ENCODE assay signal across 8 cellular contexts in the genomic region with DNA sequence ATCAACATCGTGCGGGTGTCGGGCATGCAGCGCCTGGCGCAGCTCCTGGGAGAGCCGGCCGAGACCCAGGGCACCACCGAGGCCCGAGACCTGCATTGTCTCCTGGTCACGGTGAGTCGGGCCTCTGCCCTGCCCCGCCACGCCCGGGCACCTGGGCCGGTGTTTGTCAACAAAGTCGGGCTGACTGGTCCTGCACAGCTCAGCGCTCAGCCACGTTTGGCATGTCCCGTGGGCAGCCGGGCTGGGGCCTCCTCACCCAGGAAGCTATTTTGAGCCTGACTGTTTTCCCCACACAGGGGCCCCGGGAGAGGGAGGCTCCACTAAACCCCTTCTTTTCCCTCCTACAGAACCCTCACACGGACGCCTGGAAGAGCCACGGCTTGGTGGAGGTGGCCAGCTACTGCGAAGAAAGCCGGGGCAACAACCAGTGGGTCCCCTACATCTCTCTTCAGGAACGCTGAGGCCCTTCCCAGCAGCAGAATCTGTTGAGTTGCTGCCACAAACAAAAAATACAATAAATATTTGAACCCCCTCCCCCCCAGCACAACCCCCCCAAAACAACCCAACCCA. TPM values are rescaled to one million over a fixed set of nuclear protein-coding genes. Genes with fewer than 3 reads are reported as not detected.
DNase-seq lines count a peak whose midpoint lies in the region; ATAC-seq and TF ChIP-seq lines count a peak whose summit lies in the region.

No MANE protein-coding gene starts in this region.

- no peak for TF ChIP-seq POLR2A in testis (IDR thresholded peaks at IDR 0.05)

- H3K9me3 ChIP-seq in RWPE2 (ENCODE audit: severe bottlenecking) (no peaks in the 10 kb centered on the region), lower lobe of right lung (no peaks in the 10 kb centered on the region), testis (no peaks in the 10 kb centered on the region)

- TF ChIP-seq CTCF in RWPE2 (IDR thresholded peaks at IDR 0.05; ENCODE audit: poor library complexity, severe bottlenecking) (no peak), coronary artery (IDR thresholded peaks at IDR 0.05) (no peak), lower lobe of right lung (IDR thresholded peaks at IDR 0.05) (no peak), testis (IDR thresholded peaks at IDR 0.05) (no peak)

- ATAC-seq in RWPE2 (ENCODE audit: low read depth) (peak; percentile 43), lower lobe of right lung (peak in 1 of 2 donors; percentile 1)

- H3K27me3 ChIP-seq in RWPE2 (ENCODE audit: insufficient read depth, poor library complexity, severe bottlenecking), result no peaks in the 10 kb centered on the region
- no peaks in the 10 kb centered on the region for H3K27me3 ChIP-seq in lower lobe of right lung (ENCODE audit: low read depth)
- no peaks in the 10 kb centered on the region for H3K27me3 ChIP-seq in testis

- intact Hi-C loops in lower lobe of right lung (cut with DNase I), result loop anchor here (10.0 kb wide), 1 partner anchor 138 kb away; no protein-coding TSS in a partner anchor
- intact Hi-C loops in testis (cut with DNase I; ENCODE audit: low total_unique reads), result loop anchor here (2.0 to 10.0 kb wide), 3 partner anchors 65 to 138 kb away; no protein-coding TSS in a partner anchor

- H3K27ac ChIP-seq in RWPE2 (ENCODE audit: poor library complexity, severe bottlenecking) (peak overlapping the region; percentile 76), coronary artery (peak overlapping the region; percentile 88 to 96), lower lobe of right lung (peak overlapping the region; percentile 89), testis (peak overlapping the region; percentile 75 to 84)

- DNase-seq in EH (ENCODE audit: low read depth) (peak; percentile 56), RWPE2 (ENCODE audit: low spot score) (no peak), coronary artery (ENCODE audit: low spot score) (no peak), lower lobe of right lung (peak; percentile 63), testis (no peak), GDM1 (lab: John Stamatoyannopoulos, UW) (no peak), NCI-H1105 (lab: John Stamatoyannopoulos, UW) (no peak), NCI-H1694 treated with DMSO at 0.1 percent for 48 hours (lab: John Stamatoyannopoulos, UW) (no peak)

- 14 to 20% methylated on average over 7 to 27 of the region's 27 CpGs for WGBS in testis, 2 donors

- H3K36me3 ChIP-seq in RWPE2 (ENCODE audit: low read depth) (peaks cover 23% of the 10 kb centered on the region), lower lobe of right lung (peaks cover 12% of the 10 kb centered on the region), testis (ENCODE audit: low read depth, missing control alignments) (no peaks in the 10 kb centered on the region)

- no peaks in the 10 kb centered on the region for H3K4me1 ChIP-seq in RWPE2 (ENCODE audit: insufficient read depth, poor library complexity, severe bottlenecking)
- H3K4me1 ChIP-seq in lower lobe of right lung, result peaks cover 38% of the 10 kb centered on the region
- peaks cover 3% of the 10 kb centered on the region for H3K4me1 ChIP-seq in testis

- H3K4me3 ChIP-seq in RWPE2 (ENCODE audit: severe bottlenecking) (peak overlapping the region; percentile 89), coronary artery (peak overlapping the region; percentile 88), lower lobe of right lung (peak overlapping the region; percentile 97), testis (peak overlapping the region; percentile 79 to 90)

RNA-seq across cellular contexts. Expression of gene GADD45B, which starts 1.3 kb away (rescaled TPM):
- total RNA-seq in lower lobe of right lung (89.9 TPM), testis (10 to 100 TPM; 30.5 to 59.7 TPM)
- polyA plus RNA-seq in testis (ENCODE audit: insufficient read depth, low read depth, low replicate concordance), result 16.9 TPM

RNA-seq across cellular contexts. Expression of gene LMNB2, which starts 20.5 kb away (rescaled TPM):
- total RNA-seq in lower lobe of right lung (20.9 TPM), testis (10 to 100 TPM; 69.4 to 69.7 TPM)
- polyA plus RNA-seq in testis (ENCODE audit: insufficient read depth, low read depth, low replicate concordance), result 77.4 TPM

RNA-seq across cellular contexts. Expression of gene TIMM13, which starts 49.8 kb away (rescaled TPM):
- 53.3 TPM for total RNA-seq in lower lobe of right lung
- total RNA-seq in testis, result 10 to 100 TPM; 57.5 to 60.6 TPM
- polyA plus RNA-seq in testis (ENCODE audit: insufficient read depth, low read depth, low replicate concordance), result 66.6 TPM

Comparison
In these comparisons a context has a peak if more than half of its experiments do, and no peak if none do; other contexts are left out.
1. DNase-seq: peak in EH (single experiment) and lower lobe of right lung (single experiment); none in RWPE2 (single experiment), coronary artery (single experiment), testis (single experiment), GDM1 (single experiment), NCI-H1105 (single experiment) and NCI-H1694 treated with DMSO at 0.1 percent for 48 hours (single experiment).
2. Peak in every context shown above with its lines, with median percentiles within 50 percentile points of each other: H3K27ac ChIP-seq and H3K4me3 ChIP-seq.